In the genomic region with DNA sequence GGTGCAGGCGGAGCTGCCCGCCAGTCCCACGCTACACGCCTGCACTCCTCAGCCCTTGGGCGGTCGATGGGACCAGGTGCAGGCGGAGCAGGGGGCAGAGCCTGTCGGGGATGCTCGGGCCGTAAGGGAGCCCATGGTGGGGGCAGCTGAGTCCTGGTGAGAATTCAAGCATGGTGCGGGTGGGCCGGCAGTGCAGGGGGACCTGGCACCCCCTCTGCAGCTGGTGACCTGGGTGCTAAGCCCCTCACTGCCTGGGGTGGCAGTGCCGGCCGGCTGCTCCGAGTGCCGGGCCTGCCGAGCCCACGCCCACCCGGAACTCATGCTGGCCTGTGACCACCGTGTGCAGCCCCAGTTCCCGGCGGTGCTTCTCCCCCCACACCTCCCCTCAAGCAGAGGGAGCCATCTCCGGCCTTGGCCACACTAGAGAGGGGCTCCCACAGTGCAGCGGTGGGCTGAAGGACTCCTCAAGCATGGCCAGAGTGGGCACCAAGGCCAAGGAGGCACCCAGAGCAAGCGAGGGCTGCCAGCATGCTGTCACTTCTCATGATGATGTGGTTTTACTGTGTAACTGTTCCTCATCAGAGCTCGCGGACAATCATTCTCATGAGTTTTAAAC, we compare ENCODE assay signal across 17 cellular contexts.
DNase-seq lines count a peak whose midpoint lies in the region; ATAC-seq and TF ChIP-seq lines count a peak whose summit lies in the region.
"Had no signal": no experiment of that assay in that cellular context is flagged by ENCODE, and none has a peak within 500 bp of the region (broad histone marks: within the 10 kb centered on the region; RNA-seq: fewer than 3 reads in every experiment).

No MANE protein-coding gene starts in this region.

- H2BK5ac ChIP-seq in mesenchymal stem cell (ENCODE audit: low read depth, low read length, poor library complexity, severe bottlenecking) = no peak overlapping the region

- H3K27me3 ChIP-seq in PC-9 (ENCODE audit: insufficient read depth, low read depth) (no peaks in the 10 kb centered on the region), mesenchymal stem cell (ENCODE audit: control insufficient read depth in 1 of 2, insufficient read depth in 1 of 2, low read length in 2 of 2) (no peaks in the 10 kb centered on the region), upper lobe of right lung (no peaks in the 10 kb centered on the region)
- H3K27me3 ChIP-seq: BLaER1 treated with 17β-estradiol and CSF1 and Interleukin-3, amounts not matched to agents 10 nM and 100 nM had no signal

- intact Hi-C loops in PC-9 (cut with micrococcal nuclease; ENCODE audit: unreplicated experiment) = no loop called here
- intact Hi-C loops in upper lobe of right lung (cut with DNase I) = no loop called here

- H3K9me2 ChIP-seq in PC-9 (ENCODE audit: insufficient read depth) = no peaks in the 10 kb centered on the region

- H3K9me3 Mint-ChIP-seq in HFFc6 (peaks cover 24% of the 10 kb centered on the region), endothelial cell (ENCODE audit: unreplicated experiment) (peaks cover 5% of the 10 kb centered on the region)

- H3K4me3 ChIP-seq in PC-9 (no peak overlapping the region), mesenchymal stem cell (ENCODE audit: insufficient read depth in 1 of 2, low read depth in 1 of 2, low read length in 2 of 2) (no peak overlapping the region), upper lobe of right lung (no peak overlapping the region)
- H3K4me3 ChIP-seq: BLaER1 treated with 17β-estradiol and CSF1 and Interleukin-3, amounts not matched to agents 10 nM and 100 nM; GM12878 had no signal

- peaks cover 19% of the 10 kb centered on the region; the same call in 1 of the 2 replicates for H3K36me3 Mint-ChIP-seq in HFFc6 (ENCODE audit: low read depth)
- H3K36me3 Mint-ChIP-seq in endothelial cell (ENCODE audit: low read depth, unreplicated experiment) = no peaks in the 10 kb centered on the region
- H3K36me3 Mint-ChIP-seq: CD8-positive, alpha-beta T cell had no signal

- H2AK5ac ChIP-seq in mesenchymal stem cell (ENCODE audit: low read length, severe bottlenecking) = no peak overlapping the region

- no peak overlapping the region for H3K27ac Mint-ChIP-seq in HFFc6
- no peak overlapping the region for H3K27ac Mint-ChIP-seq in endothelial cell (ENCODE audit: unreplicated experiment)
- H3K27ac Mint-ChIP-seq: B cell; CD8-positive, alpha-beta T cell; H9 had no signal

- no peaks in the 10 kb centered on the region for H3K79me1 ChIP-seq in mesenchymal stem cell (replicated peaks; ENCODE audit: low read length, poor library complexity, severe bottlenecking)

- peaks cover 2% of the 10 kb centered on the region for H3K27me3 Mint-ChIP-seq in HFFc6 (ENCODE audit: insufficient read depth)
- no peaks in the 10 kb centered on the region for H3K27me3 Mint-ChIP-seq in endothelial cell (ENCODE audit: unreplicated experiment)
- H3K27me3 Mint-ChIP-seq: B cell had no signal

- no peaks in the 10 kb centered on the region for H3F3A ChIP-seq in PC-9 (ENCODE audit: insufficient read depth, low read depth)

- peak overlapping the region; percentile 49 to 69 for H2BK12ac ChIP-seq in mesenchymal stem cell (ENCODE audit: low read length in 2 of 2)

- H3K4ac ChIP-seq in mesenchymal stem cell (ENCODE audit: low read depth in 1 of 2, low read length in 2 of 2) = peak overlapping the region in 1 of 2 experiments; percentile 13

- H3K18ac ChIP-seq in mesenchymal stem cell (ENCODE audit: low read depth in 1 of 2, low read length in 2 of 2) = peak overlapping the region in 1 of 2 experiments; percentile 64

- H2BK15ac ChIP-seq in mesenchymal stem cell (ENCODE audit: low read depth, poor library complexity, severe bottlenecking) = no peak overlapping the region

- H3K9me3 ChIP-seq in PC-9 (ENCODE audit: insufficient read depth, low read depth) (no peaks in the 10 kb centered on the region), mesenchymal stem cell (ENCODE audit: control insufficient read depth, low read length) (peaks cover 18% of the 10 kb centered on the region), upper lobe of right lung (no peaks in the 10 kb centered on the region)

- H3K9ac ChIP-seq in mesenchymal stem cell (ENCODE audit: low read length) = no peak overlapping the region
- H3K9ac ChIP-seq: BLaER1 treated with 17β-estradiol and CSF1 and Interleukin-3, amounts not matched to agents 10 nM and 100 nM had no signal

- no peaks in the 10 kb centered on the region for H3K4me1 ChIP-seq in PC-9 (replicated peaks; ENCODE audit: insufficient read depth)
- H3K4me1 ChIP-seq in mesenchymal stem cell (ENCODE audit: control insufficient read depth, insufficient read depth, low read depth, low read length) = no peaks in the 10 kb centered on the region
- H3K4me1 ChIP-seq in upper lobe of right lung = no peaks in the 10 kb centered on the region
- H3K4me1 ChIP-seq: BLaER1 treated with 17β-estradiol and CSF1 and Interleukin-3, amounts not matched to agents 10 nM and 100 nM had no signal

- POLR2A ChIA-PET in PC-9 (lab: Charles Lee; ENCODE audit: unreplicated experiment) = no interaction called here

- CTCF ChIA-PET in PC-9 (lab: Charles Lee) = interaction anchor here (0.7 kb wide), 1 partner anchor 116 kb away, joined by 7 read pairs; no protein-coding TSS in a partner anchor

- H2BK120ac ChIP-seq in mesenchymal stem cell (ENCODE audit: low read depth, low read length) = no peak overlapping the region

- H3K36me3 ChIP-seq in PC-9 (ENCODE audit: low read depth) (no peaks in the 10 kb centered on the region), mesenchymal stem cell (ENCODE audit: control insufficient read depth in 1 of 2, insufficient read depth in 2 of 2, low read depth in 1 of 2, low read length in 2 of 2) (no peaks in the 10 kb centered on the region), upper lobe of right lung (no peaks in the 10 kb centered on the region)
- H3K36me3 ChIP-seq: BLaER1 treated with 17β-estradiol and CSF1 and Interleukin-3, amounts not matched to agents 10 nM and 100 nM had no signal

- H2AFZ ChIP-seq in PC-9 = 0 out of 2 replicates have a peak overlapping the region, but pooled peaks have one; percentile 11
- no peak overlapping the region for H2AFZ ChIP-seq in mesenchymal stem cell (ENCODE audit: low read depth, low read length)

- no peaks in the 10 kb centered on the region for H4K20me1 ChIP-seq in PC-9 (ENCODE audit: insufficient read depth)
- H4K20me1 ChIP-seq: BLaER1 treated with 17β-estradiol and CSF1 and Interleukin-3, amounts not matched to agents 10 nM and 100 nM had no signal

- WGBS in mesenchymal stem cell = 96% methylated on average over 27 of the region's 27 CpGs

- H3K23ac ChIP-seq in mesenchymal stem cell (ENCODE audit: low read length in 2 of 2) = no peak overlapping the region

- H3K27ac ChIP-seq in PC-9 = no peak overlapping the region
- H3K27ac ChIP-seq in mesenchymal stem cell (ENCODE audit: low read length, poor library complexity, severe bottlenecking) = no peak overlapping the region
- H3K27ac ChIP-seq in upper lobe of right lung = no peak overlapping the region
- H3K27ac ChIP-seq: BLaER1 treated with 17β-estradiol and CSF1 and Interleukin-3, amounts not matched to agents 10 nM and 100 nM; HL-60 had no signal

- no peaks in the 10 kb centered on the region for H3K79me2 ChIP-seq in PC-9 (ENCODE audit: low read depth)

- H3K4me3 Mint-ChIP-seq in HFFc6 = peak overlapping the region; percentile 45; the same call in 1 of the 2 replicates
- H3K4me3 Mint-ChIP-seq in endothelial cell (ENCODE audit: unreplicated experiment) = no peak overlapping the region
- H3K4me3 Mint-ChIP-seq: B cell; CD8-positive, alpha-beta T cell; H9 had no signal

- no peak overlapping the region for H3K14ac ChIP-seq in mesenchymal stem cell (ENCODE audit: low read length in 2 of 2)

- H4K91ac ChIP-seq in mesenchymal stem cell (ENCODE audit: low read length) = peak overlapping the region; percentile 73

- no TSS peak for BruUV-seq in PC-9 (replicated peaks; lab: Mats Ljungman, UMichigan)

- DNase-seq in HFFc6 = no peak
- no peak for DNase-seq in PC-9
- DNase-seq in mesenchymal stem cell = no peak
- DNase-seq in upper lobe of right lung = no peak
- DNase-seq in endothelial cell (ENCODE audit: low spot score) = no peak
- DNase-seq: Calu3; CD8-positive, alpha-beta T cell; DND-41; EL; H9; IMR-90 had no signal

- H3K4me2 ChIP-seq in PC-9 (no peak overlapping the region), mesenchymal stem cell (ENCODE audit: low read length, poor library complexity, severe bottlenecking) (no peak overlapping the region)
- H3K4me2 ChIP-seq: BLaER1 treated with 17β-estradiol and CSF1 and Interleukin-3, amounts not matched to agents 10 nM and 100 nM had no signal

- no peak for TF ChIP-seq CTCF in HFFc6 (IDR thresholded peaks at IDR 0.05)
- no peak for TF ChIP-seq CTCF in PC-9 (conservative IDR thresholded peaks at IDR 0.05)
- TF ChIP-seq CTCF in upper lobe of right lung (IDR thresholded peaks at IDR 0.05) = no peak
- no peak for TF ChIP-seq CTCF in endothelial cell (IDR thresholded peaks at IDR 0.05; ENCODE audit: unreplicated experiment)

- H4K8ac ChIP-seq in mesenchymal stem cell (ENCODE audit: low read length) = no peak overlapping the region

- ATAC-seq in upper lobe of right lung = peak; percentile 32
- ATAC-seq in GM18498 (IDR thresholded peaks at IDR 0.05; ENCODE audit: unreplicated experiment) = no peak
- no peak for ATAC-seq in HG02678 (IDR thresholded peaks at IDR 0.05; ENCODE audit: unreplicated experiment)
- ATAC-seq: CD8-positive, alpha-beta T cell; GM12878 had no signal

- H3K4me1 Mint-ChIP-seq in HFFc6 (ENCODE audit: low read depth) (peaks cover 21% of the 10 kb centered on the region; the same call in 1 of the 2 replicates), endothelial cell (ENCODE audit: unreplicated experiment) (no peaks in the 10 kb centered on the region)
- H3K4me1 Mint-ChIP-seq: B cell, H9 had no signal
